15 cellular contexts compared by ENCODE assay signal in genomic region chr17:78147315-78147998, GRCh38. TPM values are rescaled to one million over a fixed set of nuclear protein-coding genes. Genes with fewer than 3 reads are reported as not detected.
DNase-seq lines count a peak whose midpoint lies in the region; ATAC-seq and TF ChIP-seq lines count a peak whose summit lies in the region.
"Had no signal": no experiment of that assay in that cellular context is flagged by ENCODE, and none has a peak within 500 bp of the region (broad histone marks: within the 10 kb centered on the region; RNA-seq: fewer than 3 reads in every experiment).

No MANE protein-coding gene starts in this region.

- peaks cover 28 to 82% (median 39%) of the 10 kb centered on the region in 10 experiments; a peak in 19 of 20 replicates for H3K4me1 ChIP-seq in BLaER1 treated with 17β-estradiol and CSF1 and Interleukin-3, amounts not matched to agents 10 nM and 100 nM
- H3K4me1 ChIP-seq in foreskin keratinocyte (peaks cover 15% of the 10 kb centered on the region), SJCRH30 (peaks cover 26% of the 10 kb centered on the region)

- no peaks in the 10 kb centered on the region for H3K9me3 Mint-ChIP-seq in type B pancreatic cell
- H3K9me3 Mint-ChIP-seq: natural killer cell had no signal

- H3K9ac ChIP-seq in BLaER1 treated with 17β-estradiol and CSF1 and Interleukin-3, amounts not matched to agents 10 nM and 100 nM = peak overlapping the region in 5 of 11 experiments; percentile 4 to 47 (median 11); a peak in 5 of 22 replicates
- H3K9ac ChIP-seq: KMS-11 had no signal

- intact Hi-C loops in left colon (cut with DNase I, micrococcal nuclease) = no loop called here

- DNase-seq in left colon = peak in 1 of 2 donors; percentile 75
- no peak for DNase-seq in NCI-H524 (lab: John Stamatoyannopoulos, UW)
- no peak for DNase-seq in type B pancreatic cell (ENCODE audit: extremely low spot score, unreplicated experiment)
- DNase-seq in foreskin keratinocyte = no peak
- DNase-seq in SJCRH30 = no peak
- DNase-seq: cortex of kidney, natural killer cell, NCI-H524 treated with DMSO at 0.1 percent for 48 hours had no signal

- no peak overlapping the region for H3K4me3 Mint-ChIP-seq in type B pancreatic cell
- H3K4me3 Mint-ChIP-seq: natural killer cell had no signal

- H3K4me3 ChIP-seq in BLaER1 treated with 17β-estradiol and CSF1 and Interleukin-3, amounts not matched to agents 10 nM and 100 nM = no peak overlapping the region
- H3K4me3 ChIP-seq in SJCRH30 = no peak overlapping the region
- H3K4me3 ChIP-seq: thoracic aorta had no signal

- H4K20me1 ChIP-seq in BLaER1 treated with 17β-estradiol and CSF1 and Interleukin-3, amounts not matched to agents 10 nM and 100 nM = peaks cover 0 to 19% (median 0%) of the 10 kb centered on the region in 11 experiments; a peak in 3 of 22 replicates

- H3K4me2 ChIP-seq in BLaER1 treated with 17β-estradiol and CSF1 and Interleukin-3, amounts not matched to agents 10 nM and 100 nM = peak overlapping the region; percentile 2 to 57 (median 28); a peak in 18 of 22 replicates
- H3K4me2 ChIP-seq: KMS-11 had no signal

- H3K36me3 Mint-ChIP-seq in type B pancreatic cell = no peaks in the 10 kb centered on the region
- H3K36me3 Mint-ChIP-seq: natural killer cell had no signal

- H3K27ac ChIP-seq in BLaER1 treated with 17β-estradiol and CSF1 and Interleukin-3, amounts not matched to agents 10 nM and 100 nM = no peak overlapping the region
- no peak overlapping the region for H3K27ac ChIP-seq in foreskin keratinocyte
- no peak overlapping the region for H3K27ac ChIP-seq in SJCRH30
- H3K27ac ChIP-seq: C4-2B, KMS-11, thoracic aorta had no signal

- H3K27me3 ChIP-seq in BLaER1 treated with 17β-estradiol and CSF1 and Interleukin-3, amounts not matched to agents 10 nM and 100 nM = no peaks in the 10 kb centered on the region
- H3K27me3 ChIP-seq in foreskin keratinocyte (no peaks in the 10 kb centered on the region), SJCRH30 (peaks cover 3% of the 10 kb centered on the region; the same call in 1 of the 2 replicates)

- no peaks in the 10 kb centered on the region for H3K9me3 ChIP-seq in BLaER1 treated with 17β-estradiol and CSF1 and Interleukin-3, amounts not matched to agents 10 nM and 100 nM (replicated peaks in 1 of 11)
- H3K9me3 ChIP-seq in SJCRH30 (replicated peaks) = no peaks in the 10 kb centered on the region
- H3K9me3 ChIP-seq: thoracic aorta had no signal

- peaks cover 22% of the 10 kb centered on the region for H3K4me1 Mint-ChIP-seq in type B pancreatic cell (ENCODE audit: unreplicated experiment)

- TF ChIP-seq CTCF in type B pancreatic cell (conservative IDR thresholded peaks at IDR 0.05) (no peak), foreskin keratinocyte (conservative IDR thresholded peaks at IDR 0.05) (no peak)

- H3K27ac Mint-ChIP-seq in type B pancreatic cell = no peak overlapping the region
- H3K27ac Mint-ChIP-seq: natural killer cell had no signal

- peaks cover 0 to 4% (median 0%) of the 10 kb centered on the region in 11 experiments; a peak in 5 of 22 replicates for H3K36me3 ChIP-seq in BLaER1 treated with 17β-estradiol and CSF1 and Interleukin-3, amounts not matched to agents 10 nM and 100 nM
- no peaks in the 10 kb centered on the region for H3K36me3 ChIP-seq in SJCRH30
- H3K36me3 ChIP-seq: thoracic aorta had no signal

- ATAC-seq in GM18873 (IDR thresholded peaks at IDR 0.05; ENCODE audit: low FRiP score, unreplicated experiment) = peak; percentile 39
- ATAC-seq in HG03378 (IDR thresholded peaks at IDR 0.05; ENCODE audit: unreplicated experiment) = peak; percentile 46
- peak; percentile 19 for ATAC-seq in left colon
- no peak for ATAC-seq in foreskin keratinocyte

- H3K27me3 Mint-ChIP-seq in type B pancreatic cell = no peaks in the 10 kb centered on the region

RNA-seq across cellular contexts. Expression of gene C17orf99, which starts 1.3 kb away (rescaled TPM):
- total RNA-seq in left colon (not detected), type B pancreatic cell (ENCODE audit: low replicate concordance) (not detected in 2 replicates), foreskin keratinocyte (0.18 and 0.24 TPM in 2 replicates)
- polyA plus RNA-seq in foreskin keratinocyte = 0.22 TPM in 1 of 2 replicates, not detected in the other
- total RNA-seq in SJCRH30 (2014; rRNA removed; shearing (Covaris generic)) = not detected in 2 replicates
- total RNA-seq: natural killer cell; T-helper 2 cell treated with Interferon-gamma antibody and Interleukin-4, amounts not matched to agents 100 ng/mL and 5 ng/mL, for 36 hours; thoracic aorta had no signal

RNA-seq across cellular contexts. Expression of gene TMC8, which starts 16.9 kb away (rescaled TPM):
- total RNA-seq in left colon (1 to 10 TPM; 3.4 to 8.8 TPM), type B pancreatic cell (ENCODE audit: low replicate concordance) (0.85 and 0.90 TPM in 2 replicates), foreskin keratinocyte (0.11 and 0.14 TPM in 2 replicates)
- 0.07 and 0.16 TPM in 2 replicates for polyA plus RNA-seq in foreskin keratinocyte
- total RNA-seq in SJCRH30 (2014; rRNA removed; shearing (Covaris generic)) = 0.28 and 0.30 TPM in 2 replicates

RNA-seq across cellular contexts. Expression of gene TMC6, which starts 18.9 kb away (rescaled TPM):
- total RNA-seq in left colon (100 to 1,000 TPM in 1 of 2 donors, 10 to 100 TPM in 1; 83.5 to 119 TPM), type B pancreatic cell (ENCODE audit: low replicate concordance) (94.4 and 122 TPM in 2 replicates), foreskin keratinocyte (14.3 and 23.7 TPM in 2 replicates)
- 13.8 and 25.6 TPM in 2 replicates for polyA plus RNA-seq in foreskin keratinocyte
- 18.8 and 23.2 TPM in 2 replicates for total RNA-seq in SJCRH30 (2014; rRNA removed; shearing (Covaris generic))

RNA-seq across cellular contexts. Expression of gene SYNGR2, which starts 20.9 kb away (rescaled TPM):
- total RNA-seq in left colon (100 to 1,000 TPM; 173 to 188 TPM), type B pancreatic cell (ENCODE audit: low replicate concordance) (64.1 and 179 TPM in 2 replicates), foreskin keratinocyte (30.3 and 48.0 TPM in 2 replicates)
- polyA plus RNA-seq in foreskin keratinocyte = 60.8 and 111 TPM in 2 replicates
- total RNA-seq in SJCRH30 (2014; rRNA removed; shearing (Covaris generic)) = 19.5 and 21.1 TPM in 2 replicates

RNA-seq across cellular contexts. Expression of gene TK1, which starts 39.4 kb away (rescaled TPM):
- total RNA-seq in left colon (10 to 100 TPM; 14.8 to 24.9 TPM), type B pancreatic cell (ENCODE audit: low replicate concordance) (34.4 and 41.2 TPM in 2 replicates), foreskin keratinocyte (80.9 and 109 TPM in 2 replicates)
- 169 and 180 TPM in 2 replicates for polyA plus RNA-seq in foreskin keratinocyte
- total RNA-seq in SJCRH30 (2014; rRNA removed; shearing (Covaris generic)) = 141 and 158 TPM in 2 replicates
